In genomic region chr19:44758596-44758995, GRCh38 we compare ENCODE assay signal across 9 cellular contexts. TPM values are rescaled to one million over a fixed set of nuclear protein-coding genes. Genes with fewer than 3 reads are reported as not detected.
DNase-seq lines count a peak whose midpoint lies in the region; ATAC-seq and TF ChIP-seq lines count a peak whose summit lies in the region.
"Had no signal": no experiment of that assay in that cellular context is flagged by ENCODE, and none has a peak within 500 bp of the region (broad histone marks: within the 10 kb centered on the region; RNA-seq: fewer than 3 reads in every experiment).

No MANE protein-coding gene starts in this region.

- H3K4me1 ChIP-seq in ovary (ENCODE audit: insufficient read depth) = peaks cover 22% of the 10 kb centered on the region

- H3K27me3 Mint-ChIP-seq in CD14-positive monocyte (ENCODE audit: low read depth in 3 of 3) (peaks cover 0 to 6% (median 1%) of the 10 kb centered on the region in 3 donors), T-helper 17 cell (no peaks in the 10 kb centered on the region)

- WGBS in ovary, 3 donors = 44 to 55% (median 53%) methylated on average over 9 of the region's 9 CpGs

- H3K4me1 Mint-ChIP-seq in CD14-positive monocyte (peaks cover 51% of the 10 kb centered on the region), T-helper 17 cell (peaks cover 35% of the 10 kb centered on the region)

- no peak overlapping the region for H3K4me3 Mint-ChIP-seq in CD14-positive monocyte
- peak overlapping the region; percentile 70 for H3K4me3 Mint-ChIP-seq in T-helper 17 cell

- no peak for TF ChIP-seq EP300 in ovary (IDR thresholded peaks at IDR 0.05)

- H3K27ac ChIP-seq in ovary = peak overlapping the region in 1 of 2 donors; percentile 72

- TF ChIP-seq CTCF in CD14-positive monocyte (IDR thresholded peaks at IDR 0.05) (no peak), ovary (IDR thresholded peaks at IDR 0.05) (no peak)

- H3K9me3 ChIP-seq in T-helper 17 cell (ENCODE audit: control insufficient read depth, low read length, poor library complexity, severe bottlenecking) = no peaks in the 10 kb centered on the region
- H3K9me3 ChIP-seq in ovary = no peaks in the 10 kb centered on the region

- H3K27ac Mint-ChIP-seq in CD14-positive monocyte (peak overlapping the region in 4 of 7 donors; percentile 25 to 79 (median 54)), T-helper 17 cell (peak overlapping the region; percentile 59)

- H3K36me3 Mint-ChIP-seq in CD14-positive monocyte (peaks cover 59 to 77% of the 10 kb centered on the region in 2 donors), T-helper 17 cell (ENCODE audit: low read depth) (peaks cover 5% of the 10 kb centered on the region)

- no peak for DNase-seq in CD14-positive monocyte (ENCODE audit: low spot score)
- DNase-seq in T-helper 17 cell = no peak
- peak; percentile 63 for DNase-seq in left cardiac atrium
- DNase-seq in ovary = peak in 3 of 5 donors; percentile 40 to 55 (median 53)
- no peak for DNase-seq in NCI-H2196 (lab: John Stamatoyannopoulos, UW; ENCODE audit: unreplicated experiment)
- no peak for DNase-seq in DMS 273 (lab: John Stamatoyannopoulos, UW; ENCODE audit: unreplicated experiment)
- DNase-seq in activated CD8-positive, alpha-beta memory T cell treated with anti-CD3 and anti-CD28 coated beads for 24 hours = no peak
- DNase-seq: activated CD4-positive, alpha-beta T cell treated with anti-CD3 and anti-CD28 coated beads for 4 hours had no signal

- H3K36me3 ChIP-seq in ovary = no peaks in the 10 kb centered on the region

- peak overlapping the region; percentile 37 for H3K4me3 ChIP-seq in ovary

- intact Hi-C loops in CD14-positive monocyte (cut with micrococcal nuclease) = no loop called here
- intact Hi-C loops in left cardiac atrium (cut with DNase I) = loop anchor here in 1 of 2 donors (5.0 kb wide), 1 partner anchor 36 kb away; no protein-coding TSS in a partner anchor
- intact Hi-C loops in ovary (cut with DNase I) = no loop called here

- H3K9me3 Mint-ChIP-seq in CD14-positive monocyte = peaks cover 0 to 2% (median 0%) of the 10 kb centered on the region in 7 donors

- no peak for TF ChIP-seq POLR2A in ovary (IDR thresholded peaks at IDR 0.05)

- no peaks in the 10 kb centered on the region for H3K27me3 ChIP-seq in ovary

- ATAC-seq in T-helper 17 cell (no peak), left cardiac atrium (no peak), HG03571 (IDR thresholded peaks at IDR 0.05; ENCODE audit: unreplicated experiment) (no peak)

RNA-seq across cellular contexts. Expression of gene BCL3, which starts 10.1 kb away (rescaled TPM):
- 10 to 100 TPM; 18.7 to 23.1 TPM for polyA plus RNA-seq in CD14-positive monocyte
- total RNA-seq in T-helper 17 cell = 100 to 1,000 TPM; 149 to 168 TPM
- total RNA-seq in left cardiac atrium = 10 to 100 TPM; 22.6 to 65.0 TPM
- 100 to 1,000 TPM in 2 of 7 donors, 10 to 100 TPM in 5; 17.8 to 141 (median 50.7) TPM for total RNA-seq in ovary
- 10 to 100 TPM in 1 of 2 donors, 1 to 10 TPM in 1; 3.2 to 43.4 TPM for polyA plus RNA-seq in ovary

RNA-seq across cellular contexts. Expression of gene CBLC, which starts 19.1 kb away (rescaled TPM):
- polyA plus RNA-seq in CD14-positive monocyte (not detected), ovary (under 1 TPM in 1 of 2 donors, not detected in 1; 0.08 TPM)
- total RNA-seq in T-helper 17 cell (not detected), left cardiac atrium (not detected), ovary (10 to 100 TPM in 1 of 7 donors, 1 to 10 TPM in 3, under 1 TPM in 1, not detected in 2; 0.46 to 10.3 (median 2.2) TPM)

RNA-seq across cellular contexts. Expression of gene BCAM, which starts 50.3 kb away (rescaled TPM):
- polyA plus RNA-seq in CD14-positive monocyte (not detected), ovary (10 to 100 TPM in 1 of 2 donors, 1 to 10 TPM in 1; 9.7 to 62.0 TPM)
- total RNA-seq in T-helper 17 cell (not detected), left cardiac atrium (10 to 100 TPM; 76.4 to 76.9 TPM), ovary (100 to 1,000 TPM in 2 of 7 donors, 10 to 100 TPM in 5; 18.4 to 419 (median 87.0) TPM)

RNA-seq across cellular contexts. Expression of gene CEACAM16, which starts 59.6 kb away (rescaled TPM):
- not detected for polyA plus RNA-seq in CD14-positive monocyte
- total RNA-seq in T-helper 17 cell = not detected
- total RNA-seq in left cardiac atrium = not detected
- total RNA-seq in ovary = not detected
- polyA plus RNA-seq in ovary = not detected

Comparison
In these comparisons a context has a peak if more than half of its experiments do, and no peak if none do; other contexts are left out.
1. DNase-seq: peak in left cardiac atrium (single experiment) and ovary (3 of 5); none in CD14-positive monocyte (single experiment), T-helper 17 cell (0 of 3), NCI-H2196 (single experiment), DMS 273 (single experiment) and activated CD8-positive, alpha-beta memory T cell treated with anti-CD3 and anti-CD28 coated beads for 24 hours (single experiment).
2. RNA of gene BCAM, which starts 50.3 kb away (total RNA-seq): 18.4 to 419 TPM in ovary and 76.4 to 76.9 TPM in left cardiac atrium; not detected in T-helper 17 cell; every median in the first group is over 10 times any median in the second.